8 cellular contexts compared by ENCODE assay signal in the genomic region with DNA sequence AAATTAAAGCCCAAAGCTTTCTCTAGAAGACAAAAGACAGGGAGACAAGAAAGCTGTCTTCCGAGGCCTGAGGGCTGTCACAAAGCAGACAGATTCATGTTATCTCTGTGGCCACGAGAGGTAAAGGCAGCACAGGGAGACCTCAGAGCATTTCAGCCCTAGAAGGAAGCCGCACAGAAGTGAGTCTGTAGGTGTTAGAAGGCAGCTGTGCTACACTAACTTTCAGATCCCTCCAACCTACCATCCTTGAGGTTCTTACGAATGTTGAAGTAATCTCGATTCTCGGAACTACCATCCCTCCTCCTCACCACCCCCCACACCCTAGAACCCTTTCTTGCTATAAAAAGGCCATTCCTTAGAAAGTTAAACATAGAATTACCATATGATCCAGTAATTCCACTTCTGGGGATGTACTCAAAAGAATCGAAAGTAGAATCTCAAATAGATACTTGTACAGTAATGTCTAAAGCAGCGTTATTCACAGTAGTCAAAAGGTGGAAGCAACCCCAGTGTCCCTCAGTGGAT. TPM values are rescaled to one million over a fixed set of nuclear protein-coding genes. Genes with fewer than 3 reads are reported as not detected.
DNase-seq lines count a peak whose midpoint lies in the region; ATAC-seq, FAIRE-seq and TF ChIP-seq lines count a peak whose summit lies in the region.

No MANE protein-coding gene starts in this region.

- TF ChIP-seq CTCF in gastroesophageal sphincter (IDR thresholded peaks at IDR 0.05) (no peak), heart left ventricle (IDR thresholded peaks at IDR 0.05) (no peak)

- intact Hi-C loops in heart left ventricle (cut with DNase I) = loop anchor here in 2 of 10 donors (10.0 kb wide), 2 partner anchors 57 to 87 kb away; no protein-coding TSS in a partner anchor

- peak; percentile 98 for FAIRE-seq in GM19239 (lab: Jason Lieb, UNC)

- ATAC-seq in HG03066 (IDR thresholded peaks at IDR 0.05; ENCODE audit: low read depth, unreplicated experiment) (peak; percentile 84), gastroesophageal sphincter (no peak), heart left ventricle (no peak)

- DNase-seq in GM19239 (ENCODE audit: insufficient read length, low spot score) (peak; percentile 42), middle frontal gyrus (ENCODE audit: extremely low spot score, low spot score) (no peak), D341Med (ENCODE audit: low spot score) (no peak), heart left ventricle (no peak)
- DNase-seq in activated CD8-positive, alpha-beta memory T cell treated with anti-CD3 and anti-CD28 coated beads, Interleukin-2, amount 50 U/mL, for 48 hours = peak; percentile 70
- peak; percentile 50 for DNase-seq in stimulated activated CD4-positive, alpha-beta T cell treated with anti-CD3 and anti-CD28 coated beads, Interleukin-4, amount 100 ng/mL, for 1 hour

- no peak for TF ChIP-seq EP300 in gastroesophageal sphincter (IDR thresholded peaks at IDR 0.05)

- H3K27me3 ChIP-seq in gastroesophageal sphincter (no peaks in the 10 kb centered on the region), heart left ventricle (no peaks in the 10 kb centered on the region)

- WGBS in gastroesophageal sphincter (ENCODE audit: low coverage in 1 of 2), 2 donors = 83 to 97% methylated on average over 6 to 8 of the region's 8 CpGs
- WGBS in heart left ventricle, 4 donors = 88 to 94% (median 92%) methylated on average over 8 of the region's 8 CpGs

- TF ChIP-seq POLR2A in gastroesophageal sphincter (IDR thresholded peaks at IDR 0.05) = no peak
- TF ChIP-seq POLR2A in heart left ventricle (IDR thresholded peaks at IDR 0.05) = no peak

- peaks cover 0 to 7% (median 0%) of the 10 kb centered on the region in 3 donors for H3K4me1 ChIP-seq in gastroesophageal sphincter
- H3K4me1 ChIP-seq in heart left ventricle = peaks cover 0 to 30% (median 4%) of the 10 kb centered on the region in 12 donors

- H3K9me3 ChIP-seq in gastroesophageal sphincter = no peaks in the 10 kb centered on the region
- no peaks in the 10 kb centered on the region for H3K9me3 ChIP-seq in heart left ventricle

- H3K27ac ChIP-seq in gastroesophageal sphincter = no peak overlapping the region
- peak overlapping the region in 1 of 12 donors; percentile 76 for H3K27ac ChIP-seq in heart left ventricle

- H3K4me3 ChIP-seq in gastroesophageal sphincter (no peak overlapping the region), heart left ventricle (no peak overlapping the region)

- no peaks in the 10 kb centered on the region for H3K36me3 ChIP-seq in gastroesophageal sphincter
- H3K36me3 ChIP-seq in heart left ventricle = no peaks in the 10 kb centered on the region

RNA-seq across cellular contexts. Expression of gene LYST, which starts 21.5 kb away (rescaled TPM):
- 10 to 100 TPM; 27.4 to 63.5 (median 31.4) TPM for total RNA-seq in gastroesophageal sphincter
- 10 to 100 TPM in 6 of 9 donors, 1 to 10 TPM in 3; 6.9 to 22.5 (median 12.0) TPM for total RNA-seq in heart left ventricle
- polyA plus RNA-seq in heart left ventricle = 1 to 10 TPM; 3.4 to 4.0 TPM

Comparison
In these comparisons a context has a peak if more than half of its experiments do, and no peak if none do; other contexts are left out.
1. DNase-seq: peak in GM19239 (single experiment), activated CD8-positive, alpha-beta memory T cell treated with anti-CD3 and anti-CD28 coated beads, Interleukin-2, amount 50 U/mL, for 48 hours (single experiment) and stimulated activated CD4-positive, alpha-beta T cell treated with anti-CD3 and anti-CD28 coated beads, Interleukin-4, amount 100 ng/mL, for 1 hour (single experiment); none in middle frontal gyrus (single experiment), D341Med (single experiment) and heart left ventricle (0 of 5).